ENCODE assay signal across 20 cellular contexts in genomic region chr5:90876366-90876765, GRCh38.
"Had no signal": no experiment of that assay in that cellular context is flagged by ENCODE, and none has a peak within 500 bp of the region (broad histone marks: within the 10 kb centered on the region; RNA-seq: fewer than 3 reads in every experiment).

No MANE protein-coding gene starts in this region.

- H3K36me3 Mint-ChIP-seq: activated CD8-positive, alpha-beta memory T cell treated with anti-CD3 and anti-CD28 coated beads, Interleukin-2, amount 10 ng/mL, durations not matched to agents 7 days and 5 days; activated naive CD8-positive, alpha-beta T cell treated with anti-CD3 and anti-CD28 coated beads for 36 hours; memory B cell; naive thymus-derived CD4-positive, alpha-beta T cell; T-cell had no signal

- H3K4me1 Mint-ChIP-seq: activated CD4-positive, alpha-beta memory T cell treated with anti-CD3 and anti-CD28 coated beads, Interleukin-2, amount 10 ng/mL, durations not matched to agents 7 days and 5 days; memory B cell had no signal

- DNase-seq: activated CD4-positive, alpha-beta memory T cell treated with anti-CD3 and anti-CD28 coated beads, Interleukin-2, amount 10 ng/mL, durations not matched to agents 7 days and 5 days; activated CD4-positive, alpha-beta T cell treated with anti-CD3 and anti-CD28 coated beads for 48 hours; activated CD4-positive, CD25-positive, alpha-beta regulatory T cell; activated CD8-positive, alpha-beta memory T cell treated with anti-CD3 and anti-CD28 coated beads, Interleukin-2, amount 10 ng/mL, durations not matched to agents 7 days and 5 days; activated naive CD4-positive, alpha-beta T cell; activated naive CD8-positive, alpha-beta T cell treated with anti-CD3 and anti-CD28 coated beads for 36 hours; activated T-cell treated with anti-CD3 and anti-CD28 coated beads, Interleukin-2, amount 50 U/mL, for 1 hour; amniotic stem cell; dermis blood vessel endothelial cell; effector memory CD4-positive, alpha-beta T cell; esophagus squamous epithelium; left ventricle myocardium superior; naive thymus-derived CD4-positive, alpha-beta T cell; stimulated activated CD4-positive, alpha-beta T cell treated with anti-CD3 and anti-CD28 coated beads, Interleukin-2, amount 100 ng/mL, for 24 hours; T-cell had no signal

- H3K9me3 ChIP-seq: esophagus squamous epithelium had no signal

- FAIRE-seq: endothelial cell of umbilical vein had no signal

- H3K36me3 ChIP-seq: esophagus squamous epithelium had no signal

- ATAC-seq: activated CD8-positive, alpha-beta memory T cell treated with anti-CD3 and anti-CD28 coated beads, Interleukin-2, amount 10 ng/mL, durations not matched to agents 7 days and 5 days; activated T-helper 17 cell treated with anti-CD3 and anti-CD28 coated beads, Interleukin-2, amount 50 U/mL, for 72 hours; left ventricle myocardium superior; naive thymus-derived CD4-positive, alpha-beta T cell; SK-N-SH treated with all-trans-retinoic acid at 6 μM for 48 hours; T-cell had no signal

- H3K27ac Mint-ChIP-seq: activated CD4-positive, alpha-beta memory T cell treated with anti-CD3 and anti-CD28 coated beads, Interleukin-2, amount 10 ng/mL, durations not matched to agents 7 days and 5 days; activated CD8-positive, alpha-beta memory T cell treated with anti-CD3 and anti-CD28 coated beads, Interleukin-2, amount 10 ng/mL, durations not matched to agents 7 days and 5 days; activated naive CD8-positive, alpha-beta T cell treated with anti-CD3 and anti-CD28 coated beads for 36 hours; activated T-helper 17 cell treated with anti-CD3 and anti-CD28 coated beads, Interleukin-2, amount 50 U/mL, for 72 hours; memory B cell; naive thymus-derived CD4-positive, alpha-beta T cell; stimulated activated naive CD8-positive, alpha-beta T cell treated with anti-CD3 and anti-CD28 coated beads, Interleukin-15, Interleukin-2, amounts not matched to agents 100 ng/mL and 50 ng/mL, for 24 hours; T-cell had no signal

- H3K27ac ChIP-seq: esophagus squamous epithelium had no signal

- H3K4me3 Mint-ChIP-seq: activated CD4-positive, alpha-beta memory T cell treated with anti-CD3 and anti-CD28 coated beads, Interleukin-2, amount 10 ng/mL, durations not matched to agents 7 days and 5 days; activated CD8-positive, alpha-beta memory T cell treated with anti-CD3 and anti-CD28 coated beads, Interleukin-2, amount 10 ng/mL, durations not matched to agents 7 days and 5 days; activated naive CD8-positive, alpha-beta T cell treated with anti-CD3 and anti-CD28 coated beads for 36 hours; activated T-helper 17 cell treated with anti-CD3 and anti-CD28 coated beads, Interleukin-2, amount 50 U/mL, for 72 hours; memory B cell; naive thymus-derived CD4-positive, alpha-beta T cell; stimulated activated naive CD8-positive, alpha-beta T cell treated with anti-CD3 and anti-CD28 coated beads, Interleukin-15, Interleukin-2, amounts not matched to agents 100 ng/mL and 50 ng/mL, for 24 hours; T-cell had no signal

- H3K9me3 Mint-ChIP-seq: activated CD4-positive, alpha-beta memory T cell treated with anti-CD3 and anti-CD28 coated beads, Interleukin-2, amount 10 ng/mL, durations not matched to agents 7 days and 5 days; activated naive CD8-positive, alpha-beta T cell treated with anti-CD3 and anti-CD28 coated beads for 36 hours; activated T-helper 17 cell treated with anti-CD3 and anti-CD28 coated beads, Interleukin-2, amount 50 U/mL, for 72 hours; memory B cell; naive thymus-derived CD4-positive, alpha-beta T cell; stimulated activated naive CD8-positive, alpha-beta T cell treated with anti-CD3 and anti-CD28 coated beads, Interleukin-15, Interleukin-2, amounts not matched to agents 100 ng/mL and 50 ng/mL, for 24 hours; T-cell had no signal

- H3K4me3 ChIP-seq: esophagus squamous epithelium had no signal

- H3K27me3 ChIP-seq: esophagus squamous epithelium had no signal
